1 cellular context compared by ENCODE assay signal in genomic region chr16:83886199-83886971, GRCh38.
TF ChIP-seq lines count a peak whose summit lies in the region.

No MANE protein-coding gene starts in this region.

TF ChIP-seq in GM23338, 12 proteins besides CTCF, POLR2A, EP300 and RAD21:
- TF ChIP-seq ZNF462 (CRISPR knock-in tag; IDR thresholded peaks at IDR 0.05) (no peak), CREB1 (CRISPR knock-in tag; IDR thresholded peaks at IDR 0.05; ENCODE audit: low read depth) (no peak), NANOG (IDR thresholded peaks at IDR 0.05; ENCODE audit: borderline replicate concordance) (no peak), JUNB (IDR thresholded peaks at IDR 0.05; ENCODE audit: unreplicated experiment) (no peak), ZNF331 (CRISPR knock-in tag; IDR thresholded peaks at IDR 0.05; ENCODE audit: low read depth) (no peak), REST (IDR thresholded peaks at IDR 0.05; ENCODE audit: unreplicated experiment) (no peak), EZH2 (IDR thresholded peaks at IDR 0.05; ENCODE audit: low read depth, unreplicated experiment) (no peak), EZH2phosphoT487 (IDR thresholded peaks at IDR 0.05; ENCODE audit: unreplicated experiment) (no peak)
TF ChIP-seq in GM23338: peak in this region for 0.
